Comparison of ENCODE assay signal across 8 cellular contexts in the genomic region with DNA sequence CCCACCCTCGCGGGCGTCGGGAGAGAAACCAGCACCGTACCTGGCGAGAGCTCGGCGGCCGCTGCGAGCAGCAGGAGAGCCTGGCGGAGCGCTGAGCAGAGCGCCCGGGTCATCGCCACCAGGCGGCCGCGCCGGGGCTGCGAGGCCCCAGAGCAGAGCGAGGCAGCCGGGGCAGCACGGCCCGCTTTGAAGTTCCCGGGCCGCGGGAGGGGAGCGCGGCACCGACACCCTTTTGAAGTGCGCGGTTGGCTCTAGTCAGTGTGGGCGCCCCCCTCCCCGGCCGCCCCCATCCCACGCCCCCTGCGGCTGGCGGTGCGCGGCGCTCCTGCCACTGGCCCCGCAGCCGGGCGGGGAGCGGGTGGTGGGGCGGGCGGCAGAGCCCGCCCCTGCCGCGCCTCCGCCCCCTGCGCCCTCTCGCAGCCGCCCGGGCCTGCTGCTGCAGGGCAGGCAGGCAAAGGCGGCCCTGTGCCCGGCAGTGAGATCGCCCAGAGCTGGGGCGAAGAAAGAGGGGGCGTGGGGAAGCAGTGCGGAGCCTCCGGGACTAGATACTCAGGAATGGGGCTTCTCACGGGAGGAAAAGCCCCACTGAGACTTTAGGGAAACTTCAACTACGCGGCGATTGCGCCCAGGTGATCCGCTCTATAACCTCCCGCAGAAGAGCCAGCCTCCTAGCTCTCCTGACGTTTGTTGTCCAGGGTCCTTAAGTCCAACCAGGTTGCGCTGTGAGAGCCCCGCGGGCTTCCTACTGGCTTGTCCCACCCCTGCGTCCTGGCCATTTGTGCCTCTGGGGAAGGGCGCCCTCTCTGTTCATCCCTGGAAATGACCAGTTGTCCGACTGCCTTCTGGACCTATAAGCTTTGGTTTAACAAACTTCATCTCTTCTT. TPM values are rescaled to one million over a fixed set of nuclear protein-coding genes. Genes with fewer than 3 reads are reported as not detected.
DNase-seq lines count a peak whose midpoint lies in the region; ATAC-seq and TF ChIP-seq lines count a peak whose summit lies in the region.

A gene (minus strand): TSS at position 333 of the 884 bp plus-strand sequence. CDS start 220 bp downstream, at position 113.

- intact Hi-C loops in aorta (cut with DNase I): no loop called here

- in situ Hi-C loops in astrocyte of the cerebellum (cut with HindIII; ENCODE audit: low sequenced_read_pairs): no loop called here

- WGBS in aorta, 2 donors: 1 to 2% methylated on average over 51 to 76 of the region's 76 CpGs

- TF ChIP-seq CTCF in GM06990 (IDR thresholded peaks at IDR 0.05; ENCODE audit: insufficient read depth, low read length, poor library complexity, severe bottlenecking) (peak; percentile 59), MM.1S (IDR thresholded peaks at IDR 0.05; ENCODE audit: low read length) (peak; percentile 88), astrocyte of the cerebellum (IDR thresholded peaks at IDR 0.05; ENCODE audit: low read depth, low read length, missing control alignments) (peak; percentile 67)

- H3K9ac ChIP-seq in MM.1S (ENCODE audit: low read length): peak within 1 kb of the TSS; percentile 70

- peak within 1 kb of the TSS; percentile 40 for H3K4me3 ChIP-seq in GM06990 (replicated peaks; ENCODE audit: low read depth, low read length)
- peak within 1 kb of the TSS; percentile 90 for H3K4me3 ChIP-seq in MM.1S (ENCODE audit: low read length)
- peak within 1 kb of the TSS; percentile 46 for H3K4me3 ChIP-seq in astrocyte of the cerebellum (ENCODE audit: low read depth, low read length)
- peak within 1 kb of the TSS; percentile 37 to 63 for H3K4me3 ChIP-seq in aorta (ENCODE audit: low read length in 2 of 2)

- no peaks in the 10 kb centered on the region for H3K9me2 ChIP-seq in MM.1S (replicated peaks; ENCODE audit: insufficient read depth, low read length)

- peak within 1 kb of the TSS; percentile 63; the same call in 1 of the 2 replicates for H3K27ac ChIP-seq in MM.1S (ENCODE audit: low read length)
- H3K27ac ChIP-seq in aorta (ENCODE audit: low read depth in 1 of 2, low read length in 2 of 2): no peak within 1 kb of the TSS

- H3F3A ChIP-seq in MM.1S (ENCODE audit: insufficient read depth, low read length): peaks cover 18% of the 10 kb centered on the region; the same call in 1 of the 2 replicates

- H3K4me1 ChIP-seq in MM.1S (ENCODE audit: low read length) (peaks cover 21% of the 10 kb centered on the region), aorta (ENCODE audit: control insufficient read depth in 1 of 2, insufficient read depth in 2 of 2, low read length in 2 of 2) (no peaks in the 10 kb centered on the region)

- H2AFZ ChIP-seq in MM.1S (ENCODE audit: low read length): peak within 1 kb of the TSS; percentile 94

- no peaks in the 10 kb centered on the region for H3K36me3 ChIP-seq in GM06990 (ENCODE audit: control insufficient read depth, insufficient read depth, low read length)
- no peaks in the 10 kb centered on the region for H3K36me3 ChIP-seq in MM.1S (replicated peaks; ENCODE audit: insufficient read depth, low read length)
- H3K36me3 ChIP-seq in aorta (ENCODE audit: control insufficient read depth in 1 of 2, insufficient read depth in 2 of 2, low read length in 1 of 2): no peaks in the 10 kb centered on the region

- ATAC-seq in aorta (ENCODE audit: low FRiP score): peak; percentile 77

- H4K20me1 ChIP-seq in MM.1S (ENCODE audit: insufficient read depth, low read length): no peaks in the 10 kb centered on the region

- H3K79me2 ChIP-seq in MM.1S (ENCODE audit: low read length): peaks cover 6% of the 10 kb centered on the region; the same call in 1 of the 2 replicates

- H3K27me3 ChIP-seq in GM06990 (replicated peaks; ENCODE audit: control insufficient read depth, insufficient read depth, low read length) (no peaks in the 10 kb centered on the region; the same call in 1 of the 2 replicates), MM.1S (replicated peaks; ENCODE audit: insufficient read depth, low read length) (no peaks in the 10 kb centered on the region), aorta (ENCODE audit: control insufficient read depth in 1 of 2, insufficient read depth in 2 of 2, low read length in 1 of 2) (no peaks in the 10 kb centered on the region)

- peak within 1 kb of the TSS; percentile 89 for H3K4me2 ChIP-seq in MM.1S (ENCODE audit: low read depth, low read length)

- H3K9me3 ChIP-seq in MM.1S (replicated peaks; ENCODE audit: insufficient read depth, low read length) (no peaks in the 10 kb centered on the region), aorta (ENCODE audit: control insufficient read depth, low read length) (no peaks in the 10 kb centered on the region)

- DNase-seq in GM06990 (ENCODE audit: extremely low read depth, insufficient read length) (peak; percentile 52), HCEC 1CT (peak; percentile 60), MM.1S (peak; percentile 84), T-helper 1 cell (peak; percentile 55 to 76 (median 65)), astrocyte of the cerebellum (ENCODE audit: low read depth) (peak; percentile 12), hippocampal formation (lab: John Stamatoyannopoulos, UW) (peak; percentile 57 to 75), renal cortical epithelial cell (ENCODE audit: low read depth) (peak; percentile 67), aorta (peak; percentile 57 to 82)

RNA-seq across cellular contexts. Expression of the gene that starts here (rescaled TPM):
- 0.40 and 0.69 TPM in 2 replicates for total RNA-seq in renal cortical epithelial cell
- total RNA-seq in aorta: 1 to 10 TPM in 1 of 2 donors, under 1 TPM in 1; 0.33 to 1.1 TPM
- polyA plus RNA-seq in aorta: under 1 TPM in 1 of 2 donors, not detected in 1; 0.03 TPM

Comparison
In these comparisons a context has a peak if more than half of its experiments do, and no peak if none do; other contexts are left out.
1. Peak in DNase-seq in renal cortical epithelial cell; RNA of the gene not detected or under 1 TPM.
2. DNase-seq: peak in every context shown above with its lines; median percentile 84 in MM.1S; 70 in aorta; 67 in renal cortical epithelial cell; 66 in hippocampal formation; 65 in T-helper 1 cell; 60 in HCEC 1CT; 52 in GM06990; 12 in astrocyte of the cerebellum.
3. H3K4me3 ChIP-seq: peak in every context shown above with its lines; median percentile 90 in MM.1S; 50 in aorta; 46 in astrocyte of the cerebellum; 40 in GM06990.